Comparison of ENCODE assay signal across 1 cellular context in the genomic region with DNA sequence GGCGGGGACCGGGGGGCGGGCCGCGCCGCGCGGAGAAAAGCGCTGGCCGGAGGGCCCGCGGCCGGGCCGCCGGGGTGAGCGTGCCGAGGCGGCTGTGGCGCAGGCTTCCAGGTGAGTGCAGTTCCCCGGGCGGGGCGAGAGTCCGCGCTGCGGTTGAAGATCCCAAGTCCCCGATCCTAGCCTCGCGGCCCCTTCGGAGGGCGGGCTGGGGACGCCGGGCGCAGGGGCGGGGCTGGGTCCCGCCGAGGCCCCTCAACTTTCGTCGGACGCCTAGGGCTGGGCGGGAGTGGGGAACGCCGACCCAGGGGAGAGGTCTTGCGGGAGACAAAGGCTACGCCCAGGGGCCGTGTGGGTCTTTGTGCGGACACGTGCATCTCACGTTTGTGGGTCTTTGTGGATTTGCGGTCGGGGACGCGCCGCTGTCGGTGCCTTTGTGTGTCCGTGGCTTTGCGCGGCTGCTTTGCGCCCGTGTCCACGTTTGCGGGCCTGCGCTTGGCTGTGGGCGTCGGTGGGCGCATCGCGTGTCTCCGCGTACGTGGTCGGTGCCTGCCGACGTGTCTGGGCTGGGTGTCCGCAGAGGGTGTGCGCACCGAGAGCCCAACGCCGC.
TF ChIP-seq lines count a peak whose summit lies in the region.

A gene with protein sequence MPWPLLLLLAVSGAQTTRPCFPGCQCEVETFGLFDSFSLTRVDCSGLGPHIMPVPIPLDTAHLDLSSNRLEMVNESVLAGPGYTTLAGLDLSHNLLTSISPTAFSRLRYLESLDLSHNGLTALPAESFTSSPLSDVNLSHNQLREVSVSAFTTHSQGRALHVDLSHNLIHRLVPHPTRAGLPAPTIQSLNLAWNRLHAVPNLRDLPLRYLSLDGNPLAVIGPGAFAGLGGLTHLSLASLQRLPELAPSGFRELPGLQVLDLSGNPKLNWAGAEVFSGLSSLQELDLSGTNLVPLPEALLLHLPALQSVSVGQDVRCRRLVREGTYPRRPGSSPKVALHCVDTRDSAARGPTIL (plus strand): TSS at position 63 of the 607 bp plus-strand sequence. CDS start 12,261 bp downstream, outside the sequence.

TF ChIP-seq in K562, 482 proteins besides CTCF, POLR2A, EP300 and RAD21 (continued from another document and continues in another):
- TF ChIP-seq, protein P1, sequence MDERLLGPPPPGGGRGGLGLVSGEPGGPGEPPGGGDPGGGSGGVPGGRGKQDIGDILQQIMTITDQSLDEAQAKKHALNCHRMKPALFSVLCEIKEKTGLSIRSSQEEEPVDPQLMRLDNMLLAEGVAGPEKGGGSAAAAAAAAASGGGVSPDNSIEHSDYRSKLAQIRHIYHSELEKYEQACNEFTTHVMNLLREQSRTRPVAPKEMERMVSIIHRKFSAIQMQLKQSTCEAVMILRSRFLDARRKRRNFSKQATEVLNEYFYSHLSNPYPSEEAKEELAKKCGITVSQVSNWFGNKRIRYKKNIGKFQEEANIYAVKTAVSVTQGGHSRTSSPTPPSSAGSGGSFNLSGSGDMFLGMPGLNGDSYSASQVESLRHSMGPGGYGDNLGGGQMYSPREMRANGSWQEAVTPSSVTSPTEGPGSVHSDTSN (CRISPR knock-in tag; IDR thresholded peaks at IDR 0.05; ENCODE audit: low read depth) = no peak
- TF ChIP-seq, protein P1 (tag; conservative IDR thresholded peaks at IDR 0.05; ENCODE audit: low read depth) = no peak
- TF ChIP-seq CSDE1 (IDR thresholded peaks at IDR 0.05) (no peak), HNRNPK (IDR thresholded peaks at IDR 0.05; ENCODE audit: low read depth, low read length, poor library complexity, severe bottlenecking) (no peak), KDM5B (IDR thresholded peaks at IDR 0.05; ENCODE audit: insufficient replicate concordance, low read depth, low read length) (peak; percentile 79), RBFOX2 (IDR thresholded peaks at IDR 0.05; ENCODE audit: low read depth, low read length) (peak; percentile 62; the same call in 1 of the 2 replicates), KAT7 (CRISPR knock-in tag; IDR thresholded peaks at IDR 0.05; ENCODE audit: borderline replicate concordance) (peak; percentile 81; the same call in 1 of the 2 replicates), CHD2 (IDR thresholded peaks at IDR 0.05; ENCODE audit: low read depth, low read length) (0 out of 2 replicates have a peak, but pooled peaks have one; percentile 1), RBBP5 (IDR thresholded peaks at IDR 0.05; ENCODE audit: borderline replicate concordance, insufficient read depth, low read length, poor library complexity, severe bottlenecking) (peak; percentile 31), DACH1 (IDR thresholded peaks at IDR 0.05; ENCODE audit: partially characterized antibody) (no peak), ZNF311 (CRISPR knock-in tag; IDR thresholded peaks at IDR 0.05) (no peak), BRCA1 (IDR thresholded peaks at IDR 0.05) (no peak), BRCA1 (CRISPR knock-in tag; IDR thresholded peaks at IDR 0.05) (peak; percentile 48; the same call in 1 of the 2 replicates), MTA1 (IDR thresholded peaks at IDR 0.05; ENCODE audit: borderline replicate concordance) (no peak), RBM14 (IDR thresholded peaks at IDR 0.05; ENCODE audit: borderline replicate concordance, insufficient read depth, low read depth, low read length) (0 out of 2 replicates have a peak, but pooled peaks have one; percentile 16), RFX1 (IDR thresholded peaks at IDR 0.05) (no peak), PHB (CRISPR knock-in tag; IDR thresholded peaks at IDR 0.05) (peak; percentile 75; the same call in 1 of the 2 replicates), CBX3 (IDR thresholded peaks at IDR 0.05; ENCODE audit: borderline replicate concordance in 1 of 2, low read length in 2 of 2) (peak in 1 of 2 experiments; percentile 8; a peak in 1 of 3 replicates), LEF1 (IDR thresholded peaks at IDR 0.05) (peak; percentile 20; the same call in 1 of the 2 replicates), LCOR (CRISPR knock-in tag; IDR thresholded peaks at IDR 0.05) (peak; percentile 45; the same call in 1 of the 2 replicates), TCF7 (IDR thresholded peaks at IDR 0.05; ENCODE audit: borderline replicate concordance) (no peak), CTBP1 (IDR thresholded peaks at IDR 0.05; ENCODE audit: borderline replicate concordance) (no peak; the same call in 1 of the 2 replicates), HSF4 (CRISPR knock-in tag; IDR thresholded peaks at IDR 0.05; ENCODE audit: borderline replicate concordance) (no peak)
- TF ChIP-seq, protein P2, sequence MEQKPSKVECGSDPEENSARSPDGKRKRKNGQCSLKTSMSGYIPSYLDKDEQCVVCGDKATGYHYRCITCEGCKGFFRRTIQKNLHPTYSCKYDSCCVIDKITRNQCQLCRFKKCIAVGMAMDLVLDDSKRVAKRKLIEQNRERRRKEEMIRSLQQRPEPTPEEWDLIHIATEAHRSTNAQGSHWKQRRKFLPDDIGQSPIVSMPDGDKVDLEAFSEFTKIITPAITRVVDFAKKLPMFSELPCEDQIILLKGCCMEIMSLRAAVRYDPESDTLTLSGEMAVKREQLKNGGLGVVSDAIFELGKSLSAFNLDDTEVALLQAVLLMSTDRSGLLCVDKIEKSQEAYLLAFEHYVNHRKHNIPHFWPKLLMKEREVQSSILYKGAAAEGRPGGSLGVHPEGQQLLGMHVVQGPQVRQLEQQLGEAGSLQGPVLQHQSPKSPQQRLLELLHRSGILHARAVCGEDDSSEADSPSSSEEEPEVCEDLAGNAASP (IDR thresholded peaks at IDR 0.05) = no peak
- TF ChIP-seq, protein P3, sequence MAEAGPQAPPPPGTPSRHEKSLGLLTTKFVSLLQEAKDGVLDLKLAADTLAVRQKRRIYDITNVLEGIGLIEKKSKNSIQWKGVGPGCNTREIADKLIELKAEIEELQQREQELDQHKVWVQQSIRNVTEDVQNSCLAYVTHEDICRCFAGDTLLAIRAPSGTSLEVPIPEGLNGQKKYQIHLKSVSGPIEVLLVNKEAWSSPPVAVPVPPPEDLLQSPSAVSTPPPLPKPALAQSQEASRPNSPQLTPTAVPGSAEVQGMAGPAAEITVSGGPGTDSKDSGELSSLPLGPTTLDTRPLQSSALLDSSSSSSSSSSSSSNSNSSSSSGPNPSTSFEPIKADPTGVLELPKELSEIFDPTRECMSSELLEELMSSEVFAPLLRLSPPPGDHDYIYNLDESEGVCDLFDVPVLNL (CRISPR knock-in tag; IDR thresholded peaks at IDR 0.05; ENCODE audit: low read depth) = 0 out of 2 replicates have a peak, but pooled peaks have one; percentile 71
- TF ChIP-seq, protein P4, sequence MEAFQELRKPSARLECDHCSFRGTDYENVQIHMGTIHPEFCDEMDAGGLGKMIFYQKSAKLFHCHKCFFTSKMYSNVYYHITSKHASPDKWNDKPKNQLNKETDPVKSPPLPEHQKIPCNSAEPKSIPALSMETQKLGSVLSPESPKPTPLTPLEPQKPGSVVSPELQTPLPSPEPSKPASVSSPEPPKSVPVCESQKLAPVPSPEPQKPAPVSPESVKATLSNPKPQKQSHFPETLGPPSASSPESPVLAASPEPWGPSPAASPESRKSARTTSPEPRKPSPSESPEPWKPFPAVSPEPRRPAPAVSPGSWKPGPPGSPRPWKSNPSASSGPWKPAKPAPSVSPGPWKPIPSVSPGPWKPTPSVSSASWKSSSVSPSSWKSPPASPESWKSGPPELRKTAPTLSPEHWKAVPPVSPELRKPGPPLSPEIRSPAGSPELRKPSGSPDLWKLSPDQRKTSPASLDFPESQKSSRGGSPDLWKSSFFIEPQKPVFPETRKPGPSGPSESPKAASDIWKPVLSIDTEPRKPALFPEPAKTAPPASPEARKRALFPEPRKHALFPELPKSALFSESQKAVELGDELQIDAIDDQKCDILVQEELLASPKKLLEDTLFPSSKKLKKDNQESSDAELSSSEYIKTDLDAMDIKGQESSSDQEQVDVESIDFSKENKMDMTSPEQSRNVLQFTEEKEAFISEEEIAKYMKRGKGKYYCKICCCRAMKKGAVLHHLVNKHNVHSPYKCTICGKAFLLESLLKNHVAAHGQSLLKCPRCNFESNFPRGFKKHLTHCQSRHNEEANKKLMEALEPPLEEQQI (IDR thresholded peaks at IDR 0.05) = no peak
- TF ChIP-seq, protein P5, sequence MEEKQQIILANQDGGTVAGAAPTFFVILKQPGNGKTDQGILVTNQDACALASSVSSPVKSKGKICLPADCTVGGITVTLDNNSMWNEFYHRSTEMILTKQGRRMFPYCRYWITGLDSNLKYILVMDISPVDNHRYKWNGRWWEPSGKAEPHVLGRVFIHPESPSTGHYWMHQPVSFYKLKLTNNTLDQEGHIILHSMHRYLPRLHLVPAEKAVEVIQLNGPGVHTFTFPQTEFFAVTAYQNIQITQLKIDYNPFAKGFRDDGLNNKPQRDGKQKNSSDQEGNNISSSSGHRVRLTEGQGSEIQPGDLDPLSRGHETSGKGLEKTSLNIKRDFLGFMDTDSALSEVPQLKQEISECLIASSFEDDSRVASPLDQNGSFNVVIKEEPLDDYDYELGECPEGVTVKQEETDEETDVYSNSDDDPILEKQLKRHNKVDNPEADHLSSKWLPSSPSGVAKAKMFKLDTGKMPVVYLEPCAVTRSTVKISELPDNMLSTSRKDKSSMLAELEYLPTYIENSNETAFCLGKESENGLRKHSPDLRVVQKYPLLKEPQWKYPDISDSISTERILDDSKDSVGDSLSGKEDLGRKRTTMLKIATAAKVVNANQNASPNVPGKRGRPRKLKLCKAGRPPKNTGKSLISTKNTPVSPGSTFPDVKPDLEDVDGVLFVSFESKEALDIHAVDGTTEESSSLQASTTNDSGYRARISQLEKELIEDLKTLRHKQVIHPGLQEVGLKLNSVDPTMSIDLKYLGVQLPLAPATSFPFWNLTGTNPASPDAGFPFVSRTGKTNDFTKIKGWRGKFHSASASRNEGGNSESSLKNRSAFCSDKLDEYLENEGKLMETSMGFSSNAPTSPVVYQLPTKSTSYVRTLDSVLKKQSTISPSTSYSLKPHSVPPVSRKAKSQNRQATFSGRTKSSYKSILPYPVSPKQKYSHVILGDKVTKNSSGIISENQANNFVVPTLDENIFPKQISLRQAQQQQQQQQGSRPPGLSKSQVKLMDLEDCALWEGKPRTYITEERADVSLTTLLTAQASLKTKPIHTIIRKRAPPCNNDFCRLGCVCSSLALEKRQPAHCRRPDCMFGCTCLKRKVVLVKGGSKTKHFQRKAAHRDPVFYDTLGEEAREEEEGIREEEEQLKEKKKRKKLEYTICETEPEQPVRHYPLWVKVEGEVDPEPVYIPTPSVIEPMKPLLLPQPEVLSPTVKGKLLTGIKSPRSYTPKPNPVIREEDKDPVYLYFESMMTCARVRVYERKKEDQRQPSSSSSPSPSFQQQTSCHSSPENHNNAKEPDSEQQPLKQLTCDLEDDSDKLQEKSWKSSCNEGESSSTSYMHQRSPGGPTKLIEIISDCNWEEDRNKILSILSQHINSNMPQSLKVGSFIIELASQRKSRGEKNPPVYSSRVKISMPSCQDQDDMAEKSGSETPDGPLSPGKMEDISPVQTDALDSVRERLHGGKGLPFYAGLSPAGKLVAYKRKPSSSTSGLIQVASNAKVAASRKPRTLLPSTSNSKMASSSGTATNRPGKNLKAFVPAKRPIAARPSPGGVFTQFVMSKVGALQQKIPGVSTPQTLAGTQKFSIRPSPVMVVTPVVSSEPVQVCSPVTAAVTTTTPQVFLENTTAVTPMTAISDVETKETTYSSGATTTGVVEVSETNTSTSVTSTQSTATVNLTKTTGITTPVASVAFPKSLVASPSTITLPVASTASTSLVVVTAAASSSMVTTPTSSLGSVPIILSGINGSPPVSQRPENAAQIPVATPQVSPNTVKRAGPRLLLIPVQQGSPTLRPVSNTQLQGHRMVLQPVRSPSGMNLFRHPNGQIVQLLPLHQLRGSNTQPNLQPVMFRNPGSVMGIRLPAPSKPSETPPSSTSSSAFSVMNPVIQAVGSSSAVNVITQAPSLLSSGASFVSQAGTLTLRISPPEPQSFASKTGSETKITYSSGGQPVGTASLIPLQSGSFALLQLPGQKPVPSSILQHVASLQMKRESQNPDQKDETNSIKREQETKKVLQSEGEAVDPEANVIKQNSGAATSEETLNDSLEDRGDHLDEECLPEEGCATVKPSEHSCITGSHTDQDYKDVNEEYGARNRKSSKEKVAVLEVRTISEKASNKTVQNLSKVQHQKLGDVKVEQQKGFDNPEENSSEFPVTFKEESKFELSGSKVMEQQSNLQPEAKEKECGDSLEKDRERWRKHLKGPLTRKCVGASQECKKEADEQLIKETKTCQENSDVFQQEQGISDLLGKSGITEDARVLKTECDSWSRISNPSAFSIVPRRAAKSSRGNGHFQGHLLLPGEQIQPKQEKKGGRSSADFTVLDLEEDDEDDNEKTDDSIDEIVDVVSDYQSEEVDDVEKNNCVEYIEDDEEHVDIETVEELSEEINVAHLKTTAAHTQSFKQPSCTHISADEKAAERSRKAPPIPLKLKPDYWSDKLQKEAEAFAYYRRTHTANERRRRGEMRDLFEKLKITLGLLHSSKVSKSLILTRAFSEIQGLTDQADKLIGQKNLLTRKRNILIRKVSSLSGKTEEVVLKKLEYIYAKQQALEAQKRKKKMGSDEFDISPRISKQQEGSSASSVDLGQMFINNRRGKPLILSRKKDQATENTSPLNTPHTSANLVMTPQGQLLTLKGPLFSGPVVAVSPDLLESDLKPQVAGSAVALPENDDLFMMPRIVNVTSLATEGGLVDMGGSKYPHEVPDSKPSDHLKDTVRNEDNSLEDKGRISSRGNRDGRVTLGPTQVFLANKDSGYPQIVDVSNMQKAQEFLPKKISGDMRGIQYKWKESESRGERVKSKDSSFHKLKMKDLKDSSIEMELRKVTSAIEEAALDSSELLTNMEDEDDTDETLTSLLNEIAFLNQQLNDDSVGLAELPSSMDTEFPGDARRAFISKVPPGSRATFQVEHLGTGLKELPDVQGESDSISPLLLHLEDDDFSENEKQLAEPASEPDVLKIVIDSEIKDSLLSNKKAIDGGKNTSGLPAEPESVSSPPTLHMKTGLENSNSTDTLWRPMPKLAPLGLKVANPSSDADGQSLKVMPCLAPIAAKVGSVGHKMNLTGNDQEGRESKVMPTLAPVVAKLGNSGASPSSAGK (IDR thresholded peaks at IDR 0.05) = peak; percentile 95
- TF ChIP-seq, protein P6, sequence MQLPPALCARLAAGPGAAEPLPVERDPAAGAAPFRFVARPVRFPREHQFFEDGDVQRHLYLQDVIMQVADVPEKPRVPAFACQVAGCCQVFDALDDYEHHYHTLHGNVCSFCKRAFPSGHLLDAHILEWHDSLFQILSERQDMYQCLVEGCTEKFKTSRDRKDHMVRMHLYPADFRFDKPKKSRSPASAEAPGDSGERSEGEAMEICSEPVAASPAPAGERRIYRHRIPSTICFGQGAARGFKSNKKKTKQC (CRISPR knock-in tag; IDR thresholded peaks at IDR 0.05) = peak; percentile 48; the same call in 1 of the 2 replicates
